8 cellular contexts compared by ENCODE assay signal in the genomic region with DNA sequence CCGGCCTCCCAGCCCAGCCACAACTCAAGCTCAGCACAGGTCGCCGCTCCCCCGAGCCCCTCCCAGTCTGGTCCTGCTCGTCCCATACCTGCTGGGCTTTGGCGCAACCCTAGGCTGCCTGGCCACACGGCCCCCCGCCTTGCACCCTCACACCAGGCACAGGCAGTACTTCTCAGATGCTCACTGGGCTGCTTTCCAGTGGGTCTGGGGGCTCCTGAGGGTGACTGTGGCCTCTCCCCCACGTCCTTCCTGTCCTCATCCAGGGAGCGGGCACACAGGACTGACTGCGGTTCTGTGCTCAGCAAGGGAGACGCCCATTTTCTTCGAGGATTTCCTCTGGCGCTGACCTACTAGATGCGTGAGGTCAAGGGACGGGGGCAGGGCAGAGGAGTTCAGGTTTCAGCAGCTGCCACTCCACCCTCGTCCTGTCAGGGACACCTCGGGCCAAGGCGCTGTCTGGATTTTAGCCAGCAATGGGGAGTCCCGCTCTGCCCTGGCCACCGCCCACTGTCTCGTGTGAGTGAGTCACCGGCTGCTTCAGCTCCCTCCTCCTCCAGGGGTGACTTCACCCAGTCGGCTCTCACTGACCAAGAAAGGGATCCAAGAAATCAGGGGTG.
DNase-seq lines count a peak whose midpoint lies in the region; ATAC-seq and TF ChIP-seq lines count a peak whose summit lies in the region.

No MANE protein-coding gene starts in this region.

- in situ Hi-C loops in astrocyte of the cerebellum (cut with HindIII; ENCODE audit: low sequenced_read_pairs) = no loop called here

- H3K4me3 ChIP-seq in AG04450 (ENCODE audit: low read depth, low read length) = peak overlapping the region; percentile 45
- H3K4me3 ChIP-seq in astrocyte of the cerebellum (ENCODE audit: low read depth, low read length) = no peak overlapping the region
- peak overlapping the region; percentile 17 for H3K4me3 ChIP-seq in skeletal muscle cell (ENCODE audit: low read depth, low read length)

- peak overlapping the region; percentile 57 for H3K27ac Mint-ChIP-seq in T-helper 2 cell treated with Interferon-gamma antibody and Interleukin-4, amounts not matched to agents 5 μg/mL and 100 μg/mL, for 36 hours

- peaks cover 7% of the 10 kb centered on the region for H3K4me1 Mint-ChIP-seq in T-helper 2 cell treated with Interferon-gamma antibody and Interleukin-4, amounts not matched to agents 5 μg/mL and 100 μg/mL, for 36 hours (ENCODE audit: low read depth)

- H3K27me3 Mint-ChIP-seq in T-helper 2 cell treated with Interferon-gamma antibody and Interleukin-4, amounts not matched to agents 5 μg/mL and 100 μg/mL, for 36 hours (ENCODE audit: low read depth) = no peaks in the 10 kb centered on the region

- no peak for TF ChIP-seq CTCF in AG04450 (IDR thresholded peaks at IDR 0.05; ENCODE audit: low read depth, low read length)
- TF ChIP-seq CTCF in astrocyte of the cerebellum (IDR thresholded peaks at IDR 0.05; ENCODE audit: low read depth, low read length, missing control alignments) = no peak

- DNase-seq in AG04450 (ENCODE audit: low read depth, low spot score) (peak; percentile 87), astrocyte of the cerebellum (ENCODE audit: low read depth) (peak; percentile 56), hypothalamus (lab: John Stamatoyannopoulos, UW) (peak in 28 of 51 donors; percentile 7 to 82 (median 38)), skeletal muscle cell (ENCODE audit: low read depth) (peak; percentile 55)
- peak; percentile 85 for DNase-seq in T-helper 2 cell treated with Interferon-gamma antibody and Interleukin-4, amounts not matched to agents 5 μg/mL and 100 μg/mL, for 36 hours (ENCODE audit: low spot score)

- H3K9me3 Mint-ChIP-seq in T-helper 2 cell treated with Interferon-gamma antibody and Interleukin-4, amounts not matched to agents 5 μg/mL and 100 μg/mL, for 36 hours = no peaks in the 10 kb centered on the region

- CTCF ChIA-PET in AG04450 (lab: Charles Lee) = no interaction called here

- POLR2A ChIA-PET in AG04450 (lab: Yijun Ruan, JAX) = interaction anchor here (1.6 kb wide), 1 partner anchor 17 kb away, joined by 5 read pairs; no protein-coding TSS in a partner anchor

- no peaks in the 10 kb centered on the region for H3K27me3 ChIP-seq in AG04450 (ENCODE audit: control insufficient read depth, insufficient read depth, low read length)

- H3K27ac ChIP-seq in AG04450 (ENCODE audit: low read depth, low read length) = peak overlapping the region; percentile 39

- no peaks in the 10 kb centered on the region for H3K36me3 Mint-ChIP-seq in T-helper 2 cell treated with Interferon-gamma antibody and Interleukin-4, amounts not matched to agents 5 μg/mL and 100 μg/mL, for 36 hours (ENCODE audit: low read depth)

- H3K9me3 ChIP-seq in AG04450 (ENCODE audit: control insufficient read depth, insufficient read depth, low read length) = peaks cover 15% of the 10 kb centered on the region; the same call in 1 of the 2 replicates

- ATAC-seq in GM18909 (IDR thresholded peaks at IDR 0.05; ENCODE audit: poor library complexity, unreplicated experiment) (peak; percentile 82), HG03439 (IDR thresholded peaks at IDR 0.05; ENCODE audit: unreplicated experiment) (peak; percentile 78), HG02852 (IDR thresholded peaks at IDR 0.05; ENCODE audit: unreplicated experiment) (no peak)

- H3K4me3 Mint-ChIP-seq in T-helper 2 cell treated with Interferon-gamma antibody and Interleukin-4, amounts not matched to agents 5 μg/mL and 100 μg/mL, for 36 hours = peak overlapping the region; percentile 15
